In the genomic region with DNA sequence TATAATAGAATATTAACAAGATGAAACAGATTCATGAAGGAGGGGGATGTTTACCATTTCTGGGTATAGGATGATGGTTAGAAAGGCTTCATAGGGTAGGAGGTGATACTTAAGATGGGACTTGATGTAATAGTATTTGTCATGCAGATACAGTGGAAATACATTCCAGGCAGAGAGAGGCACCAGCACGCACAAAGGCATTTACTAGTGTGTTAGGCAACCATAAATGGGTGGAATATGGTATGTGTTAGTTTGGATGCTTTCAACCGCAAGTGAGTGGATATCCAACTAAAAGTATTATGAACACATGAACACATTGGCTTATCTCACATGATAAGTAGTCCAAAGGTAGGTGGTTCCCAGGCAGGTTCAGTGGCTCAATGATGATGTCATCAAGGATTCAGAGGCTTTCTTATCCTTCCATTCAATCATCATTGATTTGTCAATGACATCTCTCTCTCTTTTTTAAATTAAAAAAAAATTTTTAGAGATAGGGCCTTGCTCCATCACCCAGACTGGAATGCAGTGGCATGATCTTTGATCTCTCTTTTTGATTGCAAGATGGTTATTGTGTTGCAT, we compare ENCODE assay signal across 1 cellular context.
TF ChIP-seq lines count a peak whose summit lies in the region.

No MANE protein-coding gene starts in this region.

TF ChIP-seq in K562, 482 proteins besides CTCF, POLR2A, EP300 and RAD21:
- no peak for TF ChIP-seq SUPT5H (IDR thresholded peaks at IDR 0.05)
- TF ChIP-seq FOXA3 (CRISPR knock-in tag; conservative IDR thresholded peaks at IDR 0.05 in 1 of 2, IDR thresholded peaks at IDR 0.05 in 1 of 2): no peak
- TF ChIP-seq, protein P1, sequence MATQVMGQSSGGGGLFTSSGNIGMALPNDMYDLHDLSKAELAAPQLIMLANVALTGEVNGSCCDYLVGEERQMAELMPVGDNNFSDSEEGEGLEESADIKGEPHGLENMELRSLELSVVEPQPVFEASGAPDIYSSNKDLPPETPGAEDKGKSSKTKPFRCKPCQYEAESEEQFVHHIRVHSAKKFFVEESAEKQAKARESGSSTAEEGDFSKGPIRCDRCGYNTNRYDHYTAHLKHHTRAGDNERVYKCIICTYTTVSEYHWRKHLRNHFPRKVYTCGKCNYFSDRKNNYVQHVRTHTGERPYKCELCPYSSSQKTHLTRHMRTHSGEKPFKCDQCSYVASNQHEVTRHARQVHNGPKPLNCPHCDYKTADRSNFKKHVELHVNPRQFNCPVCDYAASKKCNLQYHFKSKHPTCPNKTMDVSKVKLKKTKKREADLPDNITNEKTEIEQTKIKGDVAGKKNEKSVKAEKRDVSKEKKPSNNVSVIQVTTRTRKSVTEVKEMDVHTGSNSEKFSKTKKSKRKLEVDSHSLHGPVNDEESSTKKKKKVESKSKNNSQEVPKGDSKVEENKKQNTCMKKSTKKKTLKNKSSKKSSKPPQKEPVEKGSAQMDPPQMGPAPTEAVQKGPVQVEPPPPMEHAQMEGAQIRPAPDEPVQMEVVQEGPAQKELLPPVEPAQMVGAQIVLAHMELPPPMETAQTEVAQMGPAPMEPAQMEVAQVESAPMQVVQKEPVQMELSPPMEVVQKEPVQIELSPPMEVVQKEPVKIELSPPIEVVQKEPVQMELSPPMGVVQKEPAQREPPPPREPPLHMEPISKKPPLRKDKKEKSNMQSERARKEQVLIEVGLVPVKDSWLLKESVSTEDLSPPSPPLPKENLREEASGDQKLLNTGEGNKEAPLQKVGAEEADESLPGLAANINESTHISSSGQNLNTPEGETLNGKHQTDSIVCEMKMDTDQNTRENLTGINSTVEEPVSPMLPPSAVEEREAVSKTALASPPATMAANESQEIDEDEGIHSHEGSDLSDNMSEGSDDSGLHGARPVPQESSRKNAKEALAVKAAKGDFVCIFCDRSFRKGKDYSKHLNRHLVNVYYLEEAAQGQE (CRISPR knock-in tag; IDR thresholded peaks at IDR 0.05; ENCODE audit: low read depth): no peak
- TF ChIP-seq JUND (IDR thresholded peaks at IDR 0.05; ENCODE audit: borderline replicate concordance, low read depth, low read length): no peak
- TF ChIP-seq JUND (tag; IDR thresholded peaks at IDR 0.05; ENCODE audit: borderline replicate concordance, low read depth, low read length): no peak
- TF ChIP-seq, protein P2, sequence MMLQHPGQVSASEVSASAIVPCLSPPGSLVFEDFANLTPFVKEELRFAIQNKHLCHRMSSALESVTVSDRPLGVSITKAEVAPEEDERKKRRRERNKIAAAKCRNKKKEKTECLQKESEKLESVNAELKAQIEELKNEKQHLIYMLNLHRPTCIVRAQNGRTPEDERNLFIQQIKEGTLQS (IDR thresholded peaks at IDR 0.05): peak; percentile 73
- TF ChIP-seq, protein P2 (CRISPR knock-in tag; conservative IDR thresholded peaks at IDR 0.05): no peak
- no peak for TF ChIP-seq ETV5 (CRISPR knock-in tag; IDR thresholded peaks at IDR 0.05; ENCODE audit: low read depth)
